Comparison of ENCODE assay signal across 1 cellular context in the genomic region with DNA sequence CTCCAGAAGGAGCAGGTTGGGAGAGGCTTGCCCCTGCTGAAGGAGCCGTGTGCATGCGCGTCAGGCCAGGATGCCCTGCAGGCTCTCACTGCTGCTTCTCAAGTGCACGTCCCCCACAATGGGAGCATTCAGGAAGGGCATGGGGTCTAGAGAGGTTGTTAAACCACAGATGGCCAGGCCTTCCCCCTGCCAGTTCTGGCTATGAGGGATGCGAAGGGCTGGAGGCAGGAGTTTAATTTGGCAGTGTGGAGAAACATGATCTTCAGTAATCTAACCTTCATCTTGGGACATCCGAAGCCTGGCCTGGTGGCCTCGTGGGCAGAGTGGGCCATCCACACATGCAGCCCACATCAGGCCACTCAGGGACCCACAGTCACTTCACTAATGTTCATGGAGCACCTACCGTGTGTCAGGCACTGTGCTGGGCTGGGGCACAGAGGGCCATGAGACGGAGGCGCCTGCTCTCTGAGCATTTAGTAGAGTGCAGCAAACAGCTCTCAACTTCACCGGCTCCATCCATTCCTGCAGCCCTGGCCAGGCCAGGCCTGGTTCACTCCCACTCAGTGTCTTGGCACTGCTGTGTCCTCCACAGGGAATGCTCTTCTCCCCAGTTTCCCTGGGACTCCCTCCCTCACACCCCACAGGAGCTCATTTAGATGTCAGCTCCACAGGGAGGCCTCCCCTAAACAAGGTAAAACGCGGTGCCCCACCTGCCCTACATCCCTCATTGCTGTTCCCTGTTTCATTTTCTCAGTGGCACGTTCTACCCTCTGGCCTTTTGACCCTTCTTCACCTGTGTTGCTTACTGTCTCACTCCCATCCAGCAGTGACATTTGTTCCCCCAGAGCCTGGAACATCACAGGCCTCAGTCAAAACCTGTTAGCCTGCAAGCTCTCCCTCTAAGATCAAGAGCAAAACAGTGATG.
TF ChIP-seq lines count a peak whose summit lies in the region.

No MANE protein-coding gene starts in this region.

TF ChIP-seq in H1, 55 proteins besides CTCF, POLR2A, EP300 and RAD21:
- TF ChIP-seq TBP (IDR thresholded peaks at IDR 0.05; ENCODE audit: low read depth, low read length): no peak
- no peak for TF ChIP-seq SP1 (IDR thresholded peaks at IDR 0.05; ENCODE audit: low read depth, low read length)
- TF ChIP-seq SAP30 (IDR thresholded peaks at IDR 0.05; ENCODE audit: insufficient read depth, insufficient replicate concordance, low read length): no peak
